ENCODE assay signal across 8 cellular contexts in genomic region chr15:39580630-39581500, GRCh38. TPM values are rescaled to one million over a fixed set of nuclear protein-coding genes. Genes with fewer than 3 reads are reported as not detected.
DNase-seq lines count a peak whose midpoint lies in the region; ATAC-seq and TF ChIP-seq lines count a peak whose summit lies in the region.

THBS1 (plus strand) TSS chr15:39581079; CDS start chr15:39581858, 779 bp downstream.

- H3K27me3 Mint-ChIP-seq in endothelial cell (ENCODE audit: unreplicated experiment) (peaks cover 16% of the 10 kb centered on the region), mesothelial cell of epicardium (ENCODE audit: low read depth) (no peaks in the 10 kb centered on the region)
- H3K27me3 Mint-ChIP-seq in stimulated activated naive B cell treated with anti-CD40 and anti-IgM and Interleukin-4, amounts not matched to agents 10 μg/mL and 1 μg/mL and 100 μg/mL, for 72 hours: peaks cover 55 to 62% of the 10 kb centered on the region in 2 donors

- peak within 1 kb of the TSS; percentile 95 for H3K4me3 Mint-ChIP-seq in endothelial cell (ENCODE audit: unreplicated experiment)
- peak within 1 kb of the TSS; percentile 81 for H3K4me3 Mint-ChIP-seq in mesothelial cell of epicardium
- H3K4me3 Mint-ChIP-seq in stimulated activated naive B cell treated with anti-CD40 and anti-IgM and Interleukin-4, amounts not matched to agents 10 μg/mL and 1 μg/mL and 100 μg/mL, for 72 hours: peak within 1 kb of the TSS; percentile 44 to 78

- H3K4me1 Mint-ChIP-seq in endothelial cell (ENCODE audit: unreplicated experiment): peaks cover 33% of the 10 kb centered on the region
- H3K4me1 Mint-ChIP-seq in mesothelial cell of epicardium: peaks cover 45% of the 10 kb centered on the region
- H3K4me1 Mint-ChIP-seq in stimulated activated naive B cell treated with anti-CD40 and anti-IgM and Interleukin-4, amounts not matched to agents 10 μg/mL and 1 μg/mL and 100 μg/mL, for 72 hours: peaks cover 7 to 16% of the 10 kb centered on the region in 2 donors

- H3K36me3 Mint-ChIP-seq in endothelial cell (ENCODE audit: low read depth, unreplicated experiment): no peaks in the 10 kb centered on the region
- H3K36me3 Mint-ChIP-seq in mesothelial cell of epicardium: peaks cover 18% of the 10 kb centered on the region
- no peaks in the 10 kb centered on the region for H3K36me3 Mint-ChIP-seq in stimulated activated naive B cell treated with anti-CD40 and anti-IgM and Interleukin-4, amounts not matched to agents 10 μg/mL and 1 μg/mL and 100 μg/mL, for 72 hours

- ATAC-seq in stimulated activated naive B cell treated with anti-CD40 and anti-IgM and Interleukin-4, amounts not matched to agents 10 μg/mL and 1 μg/mL and 100 μg/mL, for 72 hours (replicated peaks): peak; percentile 19 to 32

- DNase-seq in NCI-H345 (lab: John Stamatoyannopoulos, UW): peak; percentile 18
- DNase-seq in NCI-H345 treated with DMSO at 0.1 percent for 48 hours (lab: John Stamatoyannopoulos, UW; ENCODE audit: unreplicated experiment): no peak
- peak; percentile 46 for DNase-seq in HuH-7 (ENCODE audit: low spot score)
- peak; percentile 85 for DNase-seq in activated CD8-positive, alpha-beta memory T cell treated with anti-CD3 and anti-CD28 coated beads for 24 hours
- peak; percentile 62 for DNase-seq in endothelial cell (ENCODE audit: low spot score)
- DNase-seq in mesothelial cell of epicardium (ENCODE audit: low spot score in 2 of 2, unreplicated experiment in 2 of 2): peak; percentile 86 to 91
- no peak for DNase-seq in stimulated activated naive B cell treated with anti-CD40 and anti-IgM and Interleukin-4, amounts not matched to agents 10 μg/mL and 1 μg/mL and 100 μg/mL, for 72 hours
- DNase-seq in OCI-M2 (lab: John Stamatoyannopoulos, UW; ENCODE audit: unreplicated experiment): no peak

- H3K27ac Mint-ChIP-seq in endothelial cell (ENCODE audit: unreplicated experiment) (peak within 1 kb of the TSS; percentile 98), mesothelial cell of epicardium (peak within 1 kb of the TSS; percentile 99)
- no peak within 1 kb of the TSS for H3K27ac Mint-ChIP-seq in stimulated activated naive B cell treated with anti-CD40 and anti-IgM and Interleukin-4, amounts not matched to agents 10 μg/mL and 1 μg/mL and 100 μg/mL, for 72 hours

- TF ChIP-seq CTCF in endothelial cell (IDR thresholded peaks at IDR 0.05; ENCODE audit: unreplicated experiment) (no peak), mesothelial cell of epicardium (IDR thresholded peaks at IDR 0.05; ENCODE audit: unreplicated experiment) (no peak)

- H3K9me3 Mint-ChIP-seq in endothelial cell (ENCODE audit: unreplicated experiment) (no peaks in the 10 kb centered on the region), mesothelial cell of epicardium (no peaks in the 10 kb centered on the region)
- no peaks in the 10 kb centered on the region for H3K9me3 Mint-ChIP-seq in stimulated activated naive B cell treated with anti-CD40 and anti-IgM and Interleukin-4, amounts not matched to agents 10 μg/mL and 1 μg/mL and 100 μg/mL, for 72 hours

RNA-seq across cellular contexts. Expression of gene THBS1, which starts in this region (rescaled TPM):
- total RNA-seq in endothelial cell (ENCODE audit: unreplicated experiment): 8.2 TPM
- 332 to 367 TPM (median 337 TPM) in 3 replicates for total RNA-seq in mesothelial cell of epicardium

Comparison
In these comparisons a context has a peak if more than half of its experiments do, and no peak if none do; other contexts are left out.
1. RNA of gene THBS1 (total RNA-seq): 332 to 367 TPM in mesothelial cell of epicardium; 8.2 TPM in endothelial cell (single experiment); every median in the first group is over 10 times any median in the second.
2. DNase-seq: peak in NCI-H345 (single experiment), HuH-7 (single experiment), activated CD8-positive, alpha-beta memory T cell treated with anti-CD3 and anti-CD28 coated beads for 24 hours (single experiment), endothelial cell (single experiment) and mesothelial cell of epicardium (2 of 2); none in NCI-H345 treated with DMSO at 0.1 percent for 48 hours (single experiment), stimulated activated naive B cell treated with anti-CD40 and anti-IgM and Interleukin-4, amounts not matched to agents 10 μg/mL and 1 μg/mL and 100 μg/mL, for 72 hours (single experiment) and OCI-M2 (single experiment).
3. Peak in every context shown above with its lines, with median percentiles within 50 percentile points of each other: H3K4me3 Mint-ChIP-seq.